Comparison of ENCODE assay signal across 20 cellular contexts in the genomic region with DNA sequence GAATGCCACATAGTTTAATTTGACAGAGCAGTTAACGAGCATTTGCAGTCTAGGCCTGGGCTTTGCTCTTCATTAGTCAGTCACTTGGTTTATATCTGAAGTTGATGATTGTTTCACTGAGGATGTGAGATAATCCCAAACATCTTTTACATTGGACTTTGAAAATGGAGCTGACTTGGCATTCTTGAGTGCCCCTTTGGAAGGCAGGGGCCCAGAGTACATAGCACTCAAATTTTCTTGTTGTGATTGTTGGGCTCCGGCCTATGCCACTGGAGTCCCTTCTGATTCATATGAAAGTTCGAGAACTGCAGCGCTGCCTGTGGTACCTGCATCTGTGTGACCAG. TPM values are rescaled to one million over a fixed set of nuclear protein-coding genes. Genes with fewer than 3 reads are reported as not detected.
DNase-seq lines count a peak whose midpoint lies in the region; ATAC-seq, FAIRE-seq and TF ChIP-seq lines count a peak whose summit lies in the region.
"Had no signal": no experiment of that assay in that cellular context is flagged by ENCODE, and none has a peak within 500 bp of the region (broad histone marks: within the 10 kb centered on the region; RNA-seq: fewer than 3 reads in every experiment).

No MANE protein-coding gene starts in this region.

- H3K4me2 ChIP-seq in PC-3 (ENCODE audit: low read length): no peak overlapping the region
- H3K4me2 ChIP-seq: hepatocyte, PC-9 had no signal

- H3K36me3 ChIP-seq in PC-3 (ENCODE audit: low read depth, low read length) (peaks cover 55% of the 10 kb centered on the region), thyroid gland (no peaks in the 10 kb centered on the region), pancreas (peaks cover 0 to 15% (median 0%) of the 10 kb centered on the region in 3 donors)

- H3K4me3 ChIP-seq in PC-3 (ENCODE audit: low read length) (no peak overlapping the region), thyroid gland (replicated peaks in 1 of 3) (no peak overlapping the region), pancreas (no peak overlapping the region)
- H3K4me3 ChIP-seq: hepatocyte, PC-9 had no signal

- H3K79me2 ChIP-seq in PC-3 (ENCODE audit: low read length): peaks cover 100% of the 10 kb centered on the region

- H3K27ac ChIP-seq in PC-3 (ENCODE audit: low read length) (no peak overlapping the region), thyroid gland (peak overlapping the region; percentile 48 to 90 (median 78)), pancreas (no peak overlapping the region)
- H3K27ac ChIP-seq: hepatocyte, PC-9 had no signal

- peaks cover 98% of the 10 kb centered on the region for H4K20me1 ChIP-seq in PC-3 (ENCODE audit: low read length)

- no peaks in the 10 kb centered on the region for H3K9me3 Mint-ChIP-seq in endothelial cell (ENCODE audit: unreplicated experiment)
- H3K9me3 Mint-ChIP-seq: activated CD4-positive, alpha-beta T cell treated with anti-CD3 and anti-CD28 coated beads, Interleukin-2, amount 10 ng/mL, durations not matched to agents 7 days and 5 days; activated T-helper 1 cell treated with anti-CD3 and anti-CD28 coated beads, Interleukin-12 subunit alpha, Interleukin-12 subunit beta, Interleukin-2, Interleukin-4 antibody, amounts not matched to agents 30 ng/mL and 10 ng/mL and 1 ng/mL, durations not matched to agents 14 hours and 24 hours and 36 hours; naive thymus-derived CD8-positive, alpha-beta T cell had no signal

- WGBS in thyroid gland, 2 donors: 63 to 70% methylated on average over 4 of the region's 4 CpGs
- 72 to 87% methylated on average over 4 of the region's 4 CpGs for WGBS in pancreas, 2 donors

- no peak overlapping the region for H3K9ac ChIP-seq in PC-3 (ENCODE audit: low read length)

- H3F3A ChIP-seq in PC-3 (ENCODE audit: low read length, unreplicated experiment): no peaks in the 10 kb centered on the region

- DNase-seq in cardiac septum (ENCODE audit: low spot score) (peak; percentile 12), left cardiac atrium (no peak), PC-3 (no peak), endothelial cell (ENCODE audit: low spot score) (no peak), thyroid gland (no peak), GM13977 (ENCODE audit: low spot score) (no peak), pancreas (no peak)
- DNase-seq: activated CD4-positive, alpha-beta T cell treated with anti-CD3 and anti-CD28 coated beads, Interleukin-2, amount 10 ng/mL, durations not matched to agents 7 days and 5 days; Karpas-422; naive thymus-derived CD8-positive, alpha-beta T cell; NCI-H1092; NCI-H526 treated with DMSO at 0.1 percent for 48 hours; PC-9 had no signal

- in situ Hi-C loops in GM13977 (cut with MboI; ENCODE audit: low pct_unique_long_range_greater_than_20kb, low sequenced_read_pairs, unreplicated experiment): no loop called here

- H3K9me3 ChIP-seq in PC-3 (ENCODE audit: low read length): no peaks in the 10 kb centered on the region
- H3K9me3 ChIP-seq in thyroid gland: no peaks in the 10 kb centered on the region
- H3K9me3 ChIP-seq in pancreas: no peaks in the 10 kb centered on the region

- peaks cover 10% of the 10 kb centered on the region; the same call in 1 of the 2 replicates for H3K4me1 ChIP-seq in PC-3 (ENCODE audit: insufficient read depth, low read length)
- H3K4me1 ChIP-seq in thyroid gland: peaks cover 42 to 53% of the 10 kb centered on the region in 2 donors
- peaks cover 0 to 23% (median 16%) of the 10 kb centered on the region in 3 donors for H3K4me1 ChIP-seq in pancreas

- peaks cover 24% of the 10 kb centered on the region for H3K4me1 Mint-ChIP-seq in endothelial cell (ENCODE audit: unreplicated experiment)

- no peak overlapping the region for H3K4me3 Mint-ChIP-seq in endothelial cell (ENCODE audit: unreplicated experiment)
- H3K4me3 Mint-ChIP-seq: activated CD4-positive, alpha-beta T cell treated with anti-CD3 and anti-CD28 coated beads, Interleukin-2, amount 10 ng/mL, durations not matched to agents 7 days and 5 days; activated T-helper 1 cell treated with anti-CD3 and anti-CD28 coated beads, Interleukin-12 subunit alpha, Interleukin-12 subunit beta, Interleukin-2, Interleukin-4 antibody, amounts not matched to agents 30 ng/mL and 10 ng/mL and 1 ng/mL, durations not matched to agents 14 hours and 24 hours and 36 hours; B cell; memory B cell had no signal

- H3K27ac Mint-ChIP-seq in endothelial cell (ENCODE audit: unreplicated experiment): peak overlapping the region; percentile 8
- H3K27ac Mint-ChIP-seq: activated CD4-positive, alpha-beta T cell treated with anti-CD3 and anti-CD28 coated beads, Interleukin-2, amount 10 ng/mL, durations not matched to agents 7 days and 5 days; activated T-helper 1 cell treated with anti-CD3 and anti-CD28 coated beads, Interleukin-12 subunit alpha, Interleukin-12 subunit beta, Interleukin-2, Interleukin-4 antibody, amounts not matched to agents 30 ng/mL and 10 ng/mL and 1 ng/mL, durations not matched to agents 14 hours and 24 hours and 36 hours; B cell had no signal

- H3K36me3 Mint-ChIP-seq in endothelial cell (ENCODE audit: low read depth, unreplicated experiment): peaks cover 45% of the 10 kb centered on the region

- BruUV-seq in PC-3 (replicated peaks; lab: Mats Ljungman, UMichigan): TSS peak; percentile 27

- POLR2A ChIA-PET in PC-3 (lab: Charles Lee; ENCODE audit: unreplicated experiment): no interaction called here

- no peaks in the 10 kb centered on the region for H3K27me3 ChIP-seq in PC-3 (ENCODE audit: low read length)
- H3K27me3 ChIP-seq in thyroid gland: no peaks in the 10 kb centered on the region
- H3K27me3 ChIP-seq in pancreas: no peaks in the 10 kb centered on the region
- H3K27me3 ChIP-seq: hepatocyte had no signal

- H2AFZ ChIP-seq in PC-3 (ENCODE audit: low read length): no peak overlapping the region
- H2AFZ ChIP-seq: hepatocyte, PC-9 had no signal

- no peak for TF ChIP-seq CTCF in PC-3 (conservative IDR thresholded peaks at IDR 0.05; ENCODE audit: low read depth, low read length)
- TF ChIP-seq CTCF in endothelial cell (IDR thresholded peaks at IDR 0.05; ENCODE audit: unreplicated experiment): no peak
- TF ChIP-seq CTCF in thyroid gland (IDR thresholded peaks at IDR 0.05): no peak
- no peak for TF ChIP-seq CTCF in GM13977 (IDR thresholded peaks at IDR 0.05; ENCODE audit: extremely low read depth, insufficient read depth, missing control alignments)
- no peak for TF ChIP-seq CTCF in pancreas (IDR thresholded peaks at IDR 0.05)

- no peak for TF ChIP-seq POLR2A in thyroid gland (IDR thresholded peaks at IDR 0.05)

- no peaks in the 10 kb centered on the region for H3K9me2 ChIP-seq in PC-3 (replicated peaks; ENCODE audit: low read length)

- CTCF ChIA-PET in PC-3 (lab: Charles Lee): no interaction called here

- FAIRE-seq in pancreas (lab: Jason Lieb, UNC): no peak
- FAIRE-seq: D721Med, islet of Langerhans, TTC549 had no signal

- ATAC-seq in left cardiac atrium: no peak
- no peak for ATAC-seq in PC-3
- no peak for ATAC-seq in pancreas
- ATAC-seq: naive thymus-derived CD8-positive, alpha-beta T cell had no signal

- intact Hi-C loops in cardiac septum (cut with DNase I): loop anchor here (5.0 kb wide), 1 partner anchor 34 kb away; no protein-coding TSS in a partner anchor
- intact Hi-C loops in left cardiac atrium (cut with DNase I): no loop called here
- intact Hi-C loops in PC-3 (cut with micrococcal nuclease): no loop called here
- intact Hi-C loops in thyroid gland (cut with DNase I): no loop called here
- intact Hi-C loops in pancreas (cut with DNase I): no loop called here

- H3K27me3 Mint-ChIP-seq in endothelial cell (ENCODE audit: unreplicated experiment): peaks cover 5% of the 10 kb centered on the region
- H3K27me3 Mint-ChIP-seq: activated CD4-positive, alpha-beta T cell treated with anti-CD3 and anti-CD28 coated beads, Interleukin-2, amount 10 ng/mL, durations not matched to agents 7 days and 5 days; B cell; memory B cell; naive thymus-derived CD8-positive, alpha-beta T cell had no signal

RNA-seq across cellular contexts. Expression of a gene that starts 21.9 kb away (rescaled TPM):
- total RNA-seq in cardiac septum (171 TPM), left cardiac atrium (100 to 1,000 TPM; 158 to 159 TPM), PC-3 (2014; rRNA removed) (119 and 151 TPM in 2 replicates), endothelial cell (ENCODE audit: unreplicated experiment) (155 TPM), thyroid gland (10 to 100 TPM; 80.7 to 92.7 (median 91.1) TPM), pancreas (10 to 100 TPM; 23.0 to 49.4 (median 28.2) TPM)
- polyA plus RNA-seq in pancreas: 10 to 100 TPM; 34.6 to 47.9 TPM

Comparison
In these comparisons a context has a peak if more than half of its experiments do, and no peak if none do; other contexts are left out.
1. H3K27ac ChIP-seq: peak in thyroid gland (3 of 3); none in PC-3 (single experiment) and pancreas (0 of 4).